ENCODE assay signal across 18 cellular contexts in genomic region chr6:143329323-143329722, GRCh38.
DNase-seq lines count a peak whose midpoint lies in the region; ATAC-seq and TF ChIP-seq lines count a peak whose summit lies in the region.
"Had no signal": no experiment of that assay in that cellular context is flagged by ENCODE, and none has a peak within 500 bp of the region (broad histone marks: within the 10 kb centered on the region; RNA-seq: fewer than 3 reads in every experiment).

No MANE protein-coding gene starts in this region.

- no peak overlapping the region for H3K4ac ChIP-seq in IMR-90 (ENCODE audit: low read depth, low read length)

- H2AFZ ChIP-seq in IMR-90 (replicated peaks; ENCODE audit: low read length, poor library complexity) (no peak overlapping the region), mammary epithelial cell (ENCODE audit: low read depth, low read length) (no peak overlapping the region), hepatocyte (no peak overlapping the region)

- no peak overlapping the region for H3K14ac ChIP-seq in IMR-90 (replicated peaks; ENCODE audit: low read depth, low read length)

- dilution Hi-C loops in IMR-90 (cut with HindIII; ENCODE audit: low sequenced_read_pairs, unreplicated experiment) (no loop called here), mammary epithelial cell (cut with HindIII; ENCODE audit: low sequenced_read_pairs) (no loop called here)

- no peak for TF ChIP-seq CTCF in IMR-90 (conservative IDR thresholded peaks at IDR 0.05; ENCODE audit: low read depth, low read length)
- no peak for TF ChIP-seq CTCF in mammary epithelial cell (conservative IDR thresholded peaks at IDR 0.05 in 1 of 2, IDR thresholded peaks at IDR 0.05 in 1 of 2; ENCODE audit: extremely low read depth in 1 of 2, insufficient read depth in 1 of 2, low read depth in 1 of 2, low read length in 2 of 2)
- no peak for TF ChIP-seq CTCF in hepatocyte (IDR thresholded peaks at IDR 0.05; ENCODE audit: poor library complexity)
- TF ChIP-seq CTCF in BE2C (IDR thresholded peaks at IDR 0.05; ENCODE audit: low read depth, low read length): no peak

- H3K18ac ChIP-seq in IMR-90 (ENCODE audit: low read depth, low read length): no peak overlapping the region

- no TSS peak for BruUV-seq in IMR-90 (replicated peaks; lab: Mats Ljungman, UMichigan)
- no TSS peak for BruUV-seq in mammary epithelial cell (replicated peaks; lab: Mats Ljungman, UMichigan)

- H2AK5ac ChIP-seq in IMR-90 (ENCODE audit: low read depth, low read length): no peak overlapping the region

- H3K23ac ChIP-seq in IMR-90 (ENCODE audit: low read depth, low read length): no peak overlapping the region

- TF ChIP-seq RAD21 in IMR-90 (IDR thresholded peaks at IDR 0.05; ENCODE audit: low read length): no peak

- H4K8ac ChIP-seq in IMR-90 (ENCODE audit: low read depth in 2 of 2, low read length in 2 of 2): no peak overlapping the region

- no peaks in the 10 kb centered on the region for H3K79me1 ChIP-seq in IMR-90 (ENCODE audit: low read depth in 1 of 2, low read length in 2 of 2)

- no peak overlapping the region for H3K27ac Mint-ChIP-seq in stimulated activated naive CD8-positive, alpha-beta T cell treated with anti-CD3 and anti-CD28 coated beads, Interleukin-15, amount 100 ng/mL, for 72 hours
- H3K27ac Mint-ChIP-seq: CD4-positive, alpha-beta memory T cell had no signal

- no peak overlapping the region for H2BK20ac ChIP-seq in IMR-90 (ENCODE audit: low read depth, low read length)

- no peaks in the 10 kb centered on the region for H3K27me3 Mint-ChIP-seq in stimulated activated naive CD8-positive, alpha-beta T cell treated with anti-CD3 and anti-CD28 coated beads, Interleukin-15, amount 100 ng/mL, for 72 hours

- H3K9ac ChIP-seq in IMR-90 (ENCODE audit: low read depth, low read length): no peak overlapping the region
- H3K9ac ChIP-seq in mammary epithelial cell (ENCODE audit: insufficient read depth, low read length): peak overlapping the region; percentile 85

- H3K9me1 ChIP-seq in IMR-90 (ENCODE audit: insufficient read depth, low read length): 0 out of 2 replicates have a peak, but pooled peaks cover 4% of the 10 kb centered on the region

- H3K4me3 Mint-ChIP-seq in stimulated activated naive CD8-positive, alpha-beta T cell treated with anti-CD3 and anti-CD28 coated beads, Interleukin-15, amount 100 ng/mL, for 72 hours: no peak overlapping the region
- H3K4me3 Mint-ChIP-seq: CD4-positive, alpha-beta memory T cell had no signal

- intact Hi-C loops in IMR-90 (cut with micrococcal nuclease) (no loop called here), mammary epithelial cell (cut with micrococcal nuclease) (loop anchor here (1.0 to 5.0 kb wide), 2 partner anchors 68 to 382 kb away; partner anchors contain the start of gene HIVEP2)

- CTCF ChIA-PET in IMR-90 (lab: Yijun Ruan, JAX): no interaction called here
- CTCF ChIA-PET in mammary epithelial cell (lab: Charles Lee; ENCODE audit: low non-redundant PET): no interaction called here

- H3K9me3 Mint-ChIP-seq in stimulated activated naive CD8-positive, alpha-beta T cell treated with anti-CD3 and anti-CD28 coated beads, Interleukin-15, amount 100 ng/mL, for 72 hours: peaks cover 0 to 6% of the 10 kb centered on the region in 2 donors

- H3K27ac ChIP-seq in IMR-90 (ENCODE audit: insufficient read depth, low read length) (no peak overlapping the region), mammary epithelial cell (ENCODE audit: insufficient read depth, low read depth, low read length) (peak overlapping the region; percentile 98), hepatocyte (no peak overlapping the region)
- H3K27ac ChIP-seq: SJCRH30 had no signal

- no peaks in the 10 kb centered on the region for H3K36me3 ChIP-seq in IMR-90 (ENCODE audit: control insufficient read depth, insufficient read depth, low read length)
- no peaks in the 10 kb centered on the region for H3K36me3 ChIP-seq in mammary epithelial cell (ENCODE audit: insufficient read depth, low read length)
- H3K36me3 ChIP-seq in hepatocyte (replicated peaks; ENCODE audit: insufficient read depth, low read depth): no peaks in the 10 kb centered on the region
- H3K36me3 ChIP-seq in BE2C: no peaks in the 10 kb centered on the region
- H3K36me3 ChIP-seq: HAP-1, SJCRH30 had no signal

- POLR2A ChIA-PET in IMR-90 (lab: Charles Lee; ENCODE audit: unreplicated experiment): no interaction called here

- TF ChIP-seq POLR2A in IMR-90 (IDR thresholded peaks at IDR 0.05; ENCODE audit: low read depth, low read length): no peak

- H2AK9ac ChIP-seq in IMR-90 (replicated peaks; ENCODE audit: low read depth, low read length, poor library complexity): no peak overlapping the region

- H3K4me3 ChIP-seq in IMR-90 (ENCODE audit: insufficient read depth, low read depth, low read length): no peak overlapping the region
- no peak overlapping the region for H3K4me3 ChIP-seq in mammary epithelial cell (replicated peaks in 1 of 3; ENCODE audit: insufficient read depth in 1 of 3, low read depth in 2 of 3, low read length in 3 of 3)
- H3K4me3 ChIP-seq in hepatocyte: no peak overlapping the region
- H3K4me3 ChIP-seq in BE2C (ENCODE audit: low read depth, low read length): no peak overlapping the region
- H3K4me3 ChIP-seq: HAP-1, K562, SJCRH30 had no signal

- no peak overlapping the region for H4K5ac ChIP-seq in IMR-90 (ENCODE audit: low read depth, low read length)

- no peaks in the 10 kb centered on the region for H3K9me2 ChIP-seq in hepatocyte (replicated peaks; ENCODE audit: insufficient read depth)

- no peaks in the 10 kb centered on the region for H3K9me3 ChIP-seq in IMR-90 (ENCODE audit: control insufficient read depth, insufficient read depth, low read length)
- H3K9me3 ChIP-seq in mammary epithelial cell (replicated peaks; ENCODE audit: insufficient read depth, low read length): no peaks in the 10 kb centered on the region
- H3K9me3 ChIP-seq in hepatocyte (ENCODE audit: low read depth): no peaks in the 10 kb centered on the region
- H3K9me3 ChIP-seq in BE2C: no peaks in the 10 kb centered on the region
- H3K9me3 ChIP-seq: HAP-1, SJCRH30 had no signal

- H4K20me1 ChIP-seq in IMR-90 (ENCODE audit: insufficient read depth, low read length): no peaks in the 10 kb centered on the region
- H4K20me1 ChIP-seq in mammary epithelial cell (ENCODE audit: insufficient read depth, low read length): no peaks in the 10 kb centered on the region
- H4K20me1 ChIP-seq in hepatocyte (ENCODE audit: insufficient read depth, poor library complexity, severe bottlenecking): no peaks in the 10 kb centered on the region

- no CpG with 5 or more reads among the region's 3 CpGs for WGBS in IMR-90 (ENCODE audit: extremely low coverage in 2 of 2, insufficient read length in 1 of 2), 2 experiments
- 2% methylated on average over 3 of the region's 3 CpGs for WGBS in mammary epithelial cell (ENCODE audit: low coverage, missing lambda C conversion rate)
- WGBS in hepatocyte (ENCODE audit: low lambda C conversion rate, missing lambda C conversion rate): 85% methylated on average over 3 of the region's 3 CpGs

- no peak overlapping the region for H2BK120ac ChIP-seq in IMR-90 (ENCODE audit: low read depth, low read length)

- no peak overlapping the region for H2BK5ac ChIP-seq in IMR-90 (ENCODE audit: low read depth, low read length, poor library complexity, severe bottlenecking)

- H2BK15ac ChIP-seq in IMR-90 (ENCODE audit: low read depth, low read length): no peak overlapping the region

- DNase-seq in Daoy (ENCODE audit: low read depth) (peak; percentile 22), IMR-90 (peak; percentile 41), mammary epithelial cell (peak; percentile 84), NCI-H1694 (lab: John Stamatoyannopoulos, UW) (no peak), hepatocyte (ENCODE audit: low spot score) (no peak), BE2C (no peak)
- no peak for DNase-seq in stimulated activated naive CD8-positive, alpha-beta T cell treated with anti-CD3 and anti-CD28 coated beads, Interleukin-15, amount 100 ng/mL, for 72 hours
- DNase-seq: CD4-positive, alpha-beta memory T cell; DMS153; NCI-H1105 treated with DMSO at 0.1 percent for 48 hours; NCI-H1694 treated with DMSO at 0.1 percent for 48 hours; NCI-H2227 treated with DMSO at 0.1 percent for 48 hours; NCI-H510A treated with DMSO at 0.1 percent for 48 hours; NCI-H82; SJCRH30 had no signal

- H3K79me2 ChIP-seq in mammary epithelial cell (ENCODE audit: insufficient read depth, low read length) (peaks cover 6% of the 10 kb centered on the region), hepatocyte (no peaks in the 10 kb centered on the region)

- H3K4me1 ChIP-seq in IMR-90 (ENCODE audit: control insufficient read depth, insufficient read depth, low read length) (peaks cover 3% of the 10 kb centered on the region; the same call in 1 of the 2 replicates), mammary epithelial cell (ENCODE audit: insufficient read depth, low read length) (peaks cover 79% of the 10 kb centered on the region), hepatocyte (ENCODE audit: insufficient read depth) (no peaks in the 10 kb centered on the region), BE2C (no peaks in the 10 kb centered on the region)
- H3K4me1 ChIP-seq: HAP-1, SJCRH30 had no signal

- no peak overlapping the region for H3K4me2 ChIP-seq in IMR-90 (ENCODE audit: low read depth, low read length)
- peak overlapping the region; percentile 62 for H3K4me2 ChIP-seq in mammary epithelial cell (ENCODE audit: insufficient read depth, low read depth, low read length)
- no peak overlapping the region for H3K4me2 ChIP-seq in hepatocyte

- H4K91ac ChIP-seq in IMR-90 (ENCODE audit: insufficient read depth, low read depth, low read length): no peak overlapping the region

- no peak overlapping the region for H3K56ac ChIP-seq in IMR-90 (ENCODE audit: extremely low read depth, insufficient read depth, low read length)

- in situ Hi-C loops in IMR-90 (cut with MboI; ENCODE audit: low sequenced_read_pairs) (no loop called here), mammary epithelial cell (cut with MboI; ENCODE audit: low sequenced_read_pairs in 2 of 2) (no loop called here)

- ATAC-seq in IMR-90 (ENCODE audit: low read depth): no peak
- ATAC-seq in esophagus mucosa: peak; percentile 32
- ATAC-seq in stimulated activated naive CD8-positive, alpha-beta T cell treated with anti-CD3 and anti-CD28 coated beads, Interleukin-15, amount 100 ng/mL, for 72 hours: no peak
- ATAC-seq: K562 had no signal

- H3K27me3 ChIP-seq in IMR-90 (ENCODE audit: control insufficient read depth, insufficient read depth, low read length) (no peaks in the 10 kb centered on the region), mammary epithelial cell (ENCODE audit: insufficient read depth, low read length) (no peaks in the 10 kb centered on the region), hepatocyte (no peaks in the 10 kb centered on the region), BE2C (no peaks in the 10 kb centered on the region)
- H3K27me3 ChIP-seq: SJCRH30 had no signal

- H3K4me1 Mint-ChIP-seq in stimulated activated naive CD8-positive, alpha-beta T cell treated with anti-CD3 and anti-CD28 coated beads, Interleukin-15, amount 100 ng/mL, for 72 hours: no peaks in the 10 kb centered on the region
- H3K4me1 Mint-ChIP-seq: CD4-positive, alpha-beta memory T cell had no signal

TF ChIP-seq in IMR-90, 13 proteins besides CTCF, POLR2A, EP300 and RAD21 (continues in another document):
- TF ChIP-seq MAZ (IDR thresholded peaks at IDR 0.05; ENCODE audit: borderline replicate concordance, low read depth, low read length): no peak
- no peak for TF ChIP-seq BHLHE40 (IDR thresholded peaks at IDR 0.05; ENCODE audit: low read depth, low read length)

Comparison
In these comparisons a context has a peak if more than half of its experiments do, and no peak if none do; other contexts are left out.
1. DNase-seq: peak in Daoy (single experiment), IMR-90 (single experiment) and mammary epithelial cell (single experiment); none in NCI-H1694 (single experiment), stimulated activated naive CD8-positive, alpha-beta T cell treated with anti-CD3 and anti-CD28 coated beads, Interleukin-15, amount 100 ng/mL, for 72 hours (0 of 2), hepatocyte (single experiment) and BE2C (single experiment).